14 cellular contexts compared by ENCODE assay signal in the genomic region with DNA sequence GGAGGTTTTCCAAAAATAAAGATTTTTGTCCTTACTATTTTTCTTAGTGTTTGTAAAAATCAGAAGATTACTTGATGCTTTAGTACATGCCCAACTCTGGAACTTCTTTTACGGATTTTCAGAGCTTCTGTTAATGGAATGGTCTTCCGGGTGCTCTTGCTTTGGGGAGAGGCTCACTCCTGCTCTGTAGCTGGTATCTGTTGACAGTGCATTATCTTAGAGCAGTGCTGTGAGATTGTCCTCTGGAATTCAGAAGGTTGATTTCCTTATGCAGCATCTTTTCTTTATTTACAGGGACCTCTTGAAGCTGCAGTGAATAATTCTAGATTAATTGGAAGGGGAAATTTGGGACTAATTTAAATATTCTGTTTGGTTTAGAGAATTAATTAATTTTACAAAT. TPM values are rescaled to one million over a fixed set of nuclear protein-coding genes. Genes with fewer than 3 reads are reported as not detected.
DNase-seq lines count a peak whose midpoint lies in the region; ATAC-seq and TF ChIP-seq lines count a peak whose summit lies in the region.
"Had no signal": no experiment of that assay in that cellular context is flagged by ENCODE, and none has a peak within 500 bp of the region (broad histone marks: within the 10 kb centered on the region; RNA-seq: fewer than 3 reads in every experiment).

No MANE protein-coding gene starts in this region.

- H3K36me3 ChIP-seq in OCI-LY3 (replicated peaks; ENCODE audit: low read depth, low read length) (peaks cover 13% of the 10 kb centered on the region), gastrocnemius medialis (no peaks in the 10 kb centered on the region), uterus (no peaks in the 10 kb centered on the region)
- H3K36me3 ChIP-seq: SJCRH30 had no signal

- H4K20me1 ChIP-seq in OCI-LY3 (ENCODE audit: insufficient read depth, low read length): peaks cover 83% of the 10 kb centered on the region

- H2AFZ ChIP-seq in OCI-LY3 (ENCODE audit: low read depth, low read length): no peak overlapping the region

- H3K4me1 ChIP-seq in OCI-LY3 (ENCODE audit: low read length) (peaks cover 66% of the 10 kb centered on the region), gastrocnemius medialis (peaks cover 59 to 74% of the 10 kb centered on the region in 2 donors), uterus (no peaks in the 10 kb centered on the region)
- H3K4me1 ChIP-seq: SJCRH30 had no signal

- peak overlapping the region; percentile 52 to 78 for H3K27ac Mint-ChIP-seq in effector memory CD8-positive, alpha-beta T cell
- H3K27ac Mint-ChIP-seq: dendritic cell treated with granulocyte-macrophage colony-stimulating factor and Interleukin-4, amounts not matched to agents 40 ng/mL and 50 ng/mL, for 4 days had no signal

- peaks cover 3% of the 10 kb centered on the region for H3K9me3 Mint-ChIP-seq in activated T-cell treated with anti-CD3 and anti-CD28 coated beads, Interleukin-2, amount 50 U/mL, for 4 hours
- no peaks in the 10 kb centered on the region for H3K9me3 Mint-ChIP-seq in effector memory CD8-positive, alpha-beta T cell
- H3K9me3 Mint-ChIP-seq: dendritic cell treated with granulocyte-macrophage colony-stimulating factor and Interleukin-4, amounts not matched to agents 40 ng/mL and 50 ng/mL, for 4 days had no signal

- H3K27ac ChIP-seq in OCI-LY3 (ENCODE audit: low read length) (no peak overlapping the region), gastrocnemius medialis (peak overlapping the region; percentile 84 to 90 (median 87)), uterus (no peak overlapping the region)
- H3K27ac ChIP-seq: KMS-11, SJCRH30 had no signal

- H3K79me2 ChIP-seq in OCI-LY3 (ENCODE audit: low read length): peaks cover 96% of the 10 kb centered on the region

- H3K4me3 Mint-ChIP-seq in activated T-cell treated with anti-CD3 and anti-CD28 coated beads, Interleukin-2, amount 50 U/mL, for 4 hours: peak overlapping the region; percentile 58
- H3K4me3 Mint-ChIP-seq in effector memory CD8-positive, alpha-beta T cell: peak overlapping the region; percentile 16 to 29
- H3K4me3 Mint-ChIP-seq: dendritic cell treated with granulocyte-macrophage colony-stimulating factor and Interleukin-4, amounts not matched to agents 40 ng/mL and 50 ng/mL, for 4 days had no signal

- H3K27me3 ChIP-seq in OCI-LY3 (ENCODE audit: low read depth, low read length): no peaks in the 10 kb centered on the region
- no peaks in the 10 kb centered on the region for H3K27me3 ChIP-seq in gastrocnemius medialis
- H3K27me3 ChIP-seq in uterus: no peaks in the 10 kb centered on the region
- H3K27me3 ChIP-seq: SJCRH30 had no signal

- DNase-seq in activated T-cell treated with anti-CD3 and anti-CD28 coated beads, Interleukin-2, amount 50 U/mL, for 4 hours: no peak
- DNase-seq in activated T-cell treated with anti-CD3 and anti-CD28 coated beads for 4 hours (no peak), gastrocnemius medialis (no peak), cerebellar cortex (ENCODE audit: low spot score) (no peak), uterus (no peak)
- DNase-seq in effector memory CD8-positive, alpha-beta T cell: no peak
- DNase-seq: activated CD4-positive, alpha-beta T cell treated with anti-CD3 and anti-CD28 coated beads for 4 hours; foreskin melanocyte; NCI-H187; SJCRH30 had no signal

- H3K9me3 ChIP-seq in OCI-LY3 (ENCODE audit: insufficient read depth, low read length) (no peaks in the 10 kb centered on the region), gastrocnemius medialis (no peaks in the 10 kb centered on the region), uterus (no peaks in the 10 kb centered on the region)
- H3K9me3 ChIP-seq: SJCRH30 had no signal

- no peak overlapping the region for H3K4me3 ChIP-seq in OCI-LY3 (ENCODE audit: low read length)
- no peak overlapping the region for H3K4me3 ChIP-seq in gastrocnemius medialis
- H3K4me3 ChIP-seq in uterus: no peak overlapping the region
- H3K4me3 ChIP-seq: SJCRH30 had no signal

- TF ChIP-seq CTCF in OCI-LY3 (IDR thresholded peaks at IDR 0.05; ENCODE audit: low read depth, low read length) (no peak), gastrocnemius medialis (IDR thresholded peaks at IDR 0.05 in 4 of 5, conservative IDR thresholded peaks at IDR 0.05 in 1 of 5) (no peak), uterus (IDR thresholded peaks at IDR 0.05) (no peak)

- in situ Hi-C loops in gastrocnemius medialis (cut with MboI; ENCODE audit: low sequenced_read_pairs in 4 of 4): no loop called here

- H3K4me1 Mint-ChIP-seq in activated T-cell treated with anti-CD3 and anti-CD28 coated beads, Interleukin-2, amount 50 U/mL, for 4 hours (ENCODE audit: low read depth): peaks cover 80% of the 10 kb centered on the region
- peaks cover 59 to 77% of the 10 kb centered on the region in 2 donors for H3K4me1 Mint-ChIP-seq in effector memory CD8-positive, alpha-beta T cell (ENCODE audit: low read depth in 2 of 2)

- intact Hi-C loops in gastrocnemius medialis (cut with DNase I; ENCODE audit: low total_unique reads) (loop anchor here (10.0 kb wide), 1 partner anchor 101 kb away; no protein-coding TSS in a partner anchor), uterus (cut with DNase I; ENCODE audit: low total_unique reads) (no loop called here)

- H3K9ac ChIP-seq in OCI-LY3 (ENCODE audit: low read length): no peak overlapping the region
- H3K9ac ChIP-seq: KMS-11 had no signal

- no peaks in the 10 kb centered on the region for H3K27me3 Mint-ChIP-seq in activated T-cell treated with anti-CD3 and anti-CD28 coated beads, Interleukin-2, amount 50 U/mL, for 4 hours (ENCODE audit: low read depth)
- no peaks in the 10 kb centered on the region for H3K27me3 Mint-ChIP-seq in effector memory CD8-positive, alpha-beta T cell
- H3K27me3 Mint-ChIP-seq: dendritic cell treated with granulocyte-macrophage colony-stimulating factor and Interleukin-4, amounts not matched to agents 40 ng/mL and 50 ng/mL, for 4 days had no signal

- no peak for ATAC-seq in activated T-cell treated with anti-CD3 and anti-CD28 coated beads, Interleukin-2, amount 50 U/mL, for 4 hours
- ATAC-seq in effector memory CD8-positive, alpha-beta T cell (replicated peaks): no peak
- ATAC-seq in gastrocnemius medialis: no peak
- ATAC-seq in GM21381 (IDR thresholded peaks at IDR 0.05; ENCODE audit: unreplicated experiment): no peak

- peaks cover 9% of the 10 kb centered on the region for H3K36me3 Mint-ChIP-seq in activated T-cell treated with anti-CD3 and anti-CD28 coated beads, Interleukin-2, amount 50 U/mL, for 4 hours (ENCODE audit: insufficient read depth)
- peaks cover 44% of the 10 kb centered on the region for H3K36me3 Mint-ChIP-seq in effector memory CD8-positive, alpha-beta T cell (ENCODE audit: insufficient read depth)

- peak overlapping the region; percentile 36 for H3K4me2 ChIP-seq in OCI-LY3 (ENCODE audit: low read length)
- H3K4me2 ChIP-seq: KMS-11 had no signal

- TF ChIP-seq POLR2A in gastrocnemius medialis (IDR thresholded peaks at IDR 0.05): no peak
- TF ChIP-seq POLR2A in uterus (IDR thresholded peaks at IDR 0.05): no peak

RNA-seq across cellular contexts. Expression of a gene that starts 4.6 kb away (rescaled TPM):
- 10 to 100 TPM; 38.3 to 41.7 (median 38.4) TPM for total RNA-seq in activated T-cell treated with anti-CD3 and anti-CD28 coated beads, Interleukin-2, amount 50 U/mL, for 4 hours
- total RNA-seq in gastrocnemius medialis (10 to 100 TPM; 21.3 to 46.2 (median 34.4) TPM), uterus (10 to 100 TPM in 3 of 4 donors, 1 to 10 TPM in 1; 7.4 to 29.8 (median 21.7) TPM)

Comparison
In these comparisons a context has a peak if more than half of its experiments do, and no peak if none do; other contexts are left out.
1. H3K27ac ChIP-seq: peak in gastrocnemius medialis (4 of 4); none in OCI-LY3 (single experiment) and uterus (0 of 2).